ENCODE assay signal across 1 cellular context in the genomic region with DNA sequence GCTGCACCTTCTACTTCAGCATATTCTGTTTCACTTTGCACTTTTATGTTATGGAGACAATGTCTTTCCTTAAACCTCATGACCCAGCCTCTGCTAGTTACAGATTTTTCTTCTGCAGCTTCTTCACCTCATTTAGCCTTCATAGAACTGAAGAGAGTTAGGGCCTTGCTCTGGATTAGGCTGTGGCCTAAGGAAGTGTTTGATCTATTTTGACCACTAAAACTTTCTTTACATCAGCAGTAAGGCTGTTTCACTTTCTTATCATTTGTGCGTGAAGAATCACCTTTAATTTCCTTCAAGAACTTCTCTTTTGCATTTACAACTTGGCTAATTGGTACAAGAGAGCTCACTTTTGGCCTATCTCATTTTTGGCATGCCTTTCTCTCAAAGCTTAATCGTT.
TF ChIP-seq lines count a peak whose summit lies in the region.

No MANE protein-coding gene starts in this region.

TF ChIP-seq in GM12878, 131 proteins besides CTCF, POLR2A, EP300 and RAD21:
- no peak for TF ChIP-seq CREB1 (IDR thresholded peaks at IDR 0.05; ENCODE audit: low read depth)
- no peak for TF ChIP-seq SREBF1 (IDR thresholded peaks at IDR 0.05; ENCODE audit: low read length)
- TF ChIP-seq CBX3 (IDR thresholded peaks at IDR 0.05; ENCODE audit: borderline replicate concordance, low read depth) = no peak
- TF ChIP-seq YBX1 (IDR thresholded peaks at IDR 0.05) = no peak
